Comparison of ENCODE assay signal across 17 cellular contexts in the genomic region with DNA sequence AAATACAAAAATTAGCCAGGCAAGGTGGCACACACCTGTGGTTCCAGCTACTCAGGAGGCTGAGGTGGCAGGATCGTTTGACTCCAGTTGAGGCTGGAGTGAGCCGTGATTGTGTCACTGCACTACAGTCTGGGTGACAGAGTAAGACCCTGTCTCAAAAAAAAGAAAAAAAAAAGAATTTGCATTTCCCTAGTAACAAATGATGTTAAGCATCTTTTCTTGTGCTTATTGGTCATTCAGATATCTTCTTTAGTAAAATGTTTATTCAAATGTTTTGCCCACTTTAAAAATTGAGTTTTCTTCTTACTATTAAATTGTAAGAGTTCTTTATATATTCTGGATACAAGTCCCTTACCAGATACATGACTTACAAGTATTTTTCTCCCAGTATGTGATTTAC. TPM values are rescaled to one million over a fixed set of nuclear protein-coding genes. Genes with fewer than 3 reads are reported as not detected.
DNase-seq lines count a peak whose midpoint lies in the region; FAIRE-seq and TF ChIP-seq lines count a peak whose summit lies in the region.
"Had no signal": no experiment of that assay in that cellular context is flagged by ENCODE, and none has a peak within 500 bp of the region (broad histone marks: within the 10 kb centered on the region; RNA-seq: fewer than 3 reads in every experiment).

No MANE protein-coding gene starts in this region.

- no peak overlapping the region for H3K4me3 Mint-ChIP-seq in neural progenitor cell
- H3K4me3 Mint-ChIP-seq: T-helper 1 cell treated with Interleukin-12 subunit alpha and Interleukin-12 subunit beta and Interleukin-4 antibody, amounts not matched to agents 30 μg/mL and 1 μg/mL, for 36 hours had no signal

- TF ChIP-seq EP300 in H1 (IDR thresholded peaks at IDR 0.05; ENCODE audit: borderline replicate concordance in 1 of 2, low read depth in 2 of 2, low read length in 2 of 2) = no peak

- FAIRE-seq in A204.1 (lab: Jason Lieb, UNC) (peak; percentile 14), G401.6 (lab: Jason Lieb, UNC) (peak; percentile 31), H1 (lab: Jason Lieb, UNC) (no peak)
- FAIRE-seq: HTR-8/SVneo had no signal

- H3K79me1 ChIP-seq in H1 (ENCODE audit: low read depth, low read length) = no peaks in the 10 kb centered on the region

- DNase-seq in H1 (ENCODE audit: low read depth in 1 of 2, low spot score in 2 of 2) (no peak), GM13977 (ENCODE audit: low spot score) (no peak), neural progenitor cell (ENCODE audit: low spot score) (no peak), NCI-H1092 (lab: John Stamatoyannopoulos, UW) (no peak), NCI-H510A (lab: John Stamatoyannopoulos, UW) (no peak)
- DNase-seq: Caco-2, DMS153, EL, HCEC 1CT, NCI-H1048, NCI-H1694 treated with DMSO at 0.1 percent for 48 hours had no signal

- in situ Hi-C loops in GM13977 (cut with MboI; ENCODE audit: low pct_unique_long_range_greater_than_20kb, low sequenced_read_pairs, unreplicated experiment) = no loop called here

- no peak overlapping the region for H2AK5ac ChIP-seq in H1 (ENCODE audit: low read depth, low read length)

- H3K79me2 ChIP-seq in OCI-LY3 (ENCODE audit: low read length) (no peaks in the 10 kb centered on the region), H1 (ENCODE audit: control insufficient read depth in 1 of 2, insufficient read depth in 2 of 2, low read length in 2 of 2) (no peaks in the 10 kb centered on the region), neural progenitor cell (ENCODE audit: low read depth) (no peaks in the 10 kb centered on the region)

- H2BK5ac ChIP-seq in H1 (ENCODE audit: low read depth, low read length) = no peak overlapping the region

- H3K56ac ChIP-seq in H1 (replicated peaks; ENCODE audit: insufficient read length, low read depth, low read length) = no peak overlapping the region

- no peaks in the 10 kb centered on the region for H3F3A ChIP-seq in neural progenitor cell (ENCODE audit: low read depth)

- no peak overlapping the region for H3K14ac ChIP-seq in H1 (ENCODE audit: insufficient read length)

- no peak overlapping the region for H3K27ac Mint-ChIP-seq in neural progenitor cell
- H3K27ac Mint-ChIP-seq: T-helper 1 cell treated with Interleukin-12 subunit alpha and Interleukin-12 subunit beta and Interleukin-4 antibody, amounts not matched to agents 30 μg/mL and 1 μg/mL, for 36 hours had no signal

- peaks cover 3% of the 10 kb centered on the region for H3K9me3 Mint-ChIP-seq in neural progenitor cell
- H3K9me3 Mint-ChIP-seq: T-helper 1 cell treated with Interleukin-12 subunit alpha and Interleukin-12 subunit beta and Interleukin-4 antibody, amounts not matched to agents 30 μg/mL and 1 μg/mL, for 36 hours had no signal

- POLR2A ChIA-PET in H1 (lab: Charles Lee; ENCODE audit: partially characterized antibody) = no interaction called here

- no peaks in the 10 kb centered on the region for H3K4me1 Mint-ChIP-seq in neural progenitor cell

- no peak for TF ChIP-seq CTCF in OCI-LY3 (IDR thresholded peaks at IDR 0.05; ENCODE audit: low read depth, low read length)
- no peak for TF ChIP-seq CTCF in H1 (IDR thresholded peaks at IDR 0.05; ENCODE audit: control extremely low read depth in 1 of 3, insufficient read depth in 1 of 3, low read depth in 1 of 3, low read length in 3 of 3)
- TF ChIP-seq CTCF in GM13977 (IDR thresholded peaks at IDR 0.05; ENCODE audit: extremely low read depth, insufficient read depth, missing control alignments) = no peak
- no peak for TF ChIP-seq CTCF in neural progenitor cell (IDR thresholded peaks at IDR 0.05)

- H3K23ac ChIP-seq in H1 (ENCODE audit: insufficient read length) = no peak overlapping the region

- no peak overlapping the region for H2BK120ac ChIP-seq in H1 (replicated peaks; ENCODE audit: low read depth, low read length)

- H3K9me3 ChIP-seq in OCI-LY3 (ENCODE audit: insufficient read depth, low read length) (peaks cover 12% of the 10 kb centered on the region; the same call in 1 of the 2 replicates), H1 (ENCODE audit: insufficient read depth in 2 of 2, low read depth in 1 of 2, low read length in 1 of 2) (no peaks in the 10 kb centered on the region), neural progenitor cell (ENCODE audit: low read depth) (peaks cover 3% of the 10 kb centered on the region)
- H3K9me3 ChIP-seq: Caco-2 had no signal

- H2BK12ac ChIP-seq in H1 (ENCODE audit: low read depth, low read length) = no peak overlapping the region

- no peak overlapping the region for H3K4me3 ChIP-seq in OCI-LY3 (ENCODE audit: low read length)
- no peak overlapping the region for H3K4me3 ChIP-seq in H1 (ENCODE audit: extremely low read depth in 1 of 4, insufficient read depth in 2 of 4, low read depth in 3 of 4, low read length in 4 of 4)
- H3K4me3 ChIP-seq in neural progenitor cell = no peak overlapping the region

- H3K36me3 ChIP-seq in OCI-LY3 (replicated peaks; ENCODE audit: low read depth, low read length) (peaks cover 14% of the 10 kb centered on the region), H1 (ENCODE audit: control insufficient read depth in 2 of 4, insufficient read depth in 4 of 4, low read length in 3 of 4) (no peaks in the 10 kb centered on the region), neural progenitor cell (no peaks in the 10 kb centered on the region)

- H2AFZ ChIP-seq in OCI-LY3 (ENCODE audit: low read depth, low read length) (no peak overlapping the region), H1 (ENCODE audit: low read length) (no peak overlapping the region), neural progenitor cell (replicated peaks) (no peak overlapping the region)

- H3K4ac ChIP-seq in H1 (replicated peaks; ENCODE audit: insufficient read length, low read depth, low read length) = no peak overlapping the region

- H4K91ac ChIP-seq in H1 (replicated peaks; ENCODE audit: insufficient read length, low read length) = no peak overlapping the region

- no peak overlapping the region for H3K18ac ChIP-seq in H1 (ENCODE audit: extremely low read depth, low read length)

- H3K27me3 ChIP-seq in OCI-LY3 (ENCODE audit: low read depth, low read length) (no peaks in the 10 kb centered on the region), H1 (replicated peaks in 1 of 4; ENCODE audit: control insufficient read depth in 3 of 4, extremely low read depth in 1 of 4, insufficient read depth in 3 of 4, low read length in 3 of 4) (no peaks in the 10 kb centered on the region), neural progenitor cell (no peaks in the 10 kb centered on the region)

- no peak for TF ChIP-seq RAD21 in H1 (IDR thresholded peaks at IDR 0.05 in 1 of 2, conservative IDR thresholded peaks at IDR 0.05 in 1 of 2; ENCODE audit: low read depth in 2 of 2, low read length in 2 of 2)

- H2BK20ac ChIP-seq in H1 (ENCODE audit: low read length) = no peak overlapping the region

- H3K36me3 Mint-ChIP-seq in neural progenitor cell = no peaks in the 10 kb centered on the region

- H3K4me2 ChIP-seq in OCI-LY3 (ENCODE audit: low read length) (peak overlapping the region; percentile 54), H1 (ENCODE audit: insufficient read depth in 1 of 2, low read depth in 2 of 2, low read length in 2 of 2) (no peak overlapping the region), neural progenitor cell (no peak overlapping the region)

- peaks cover 56% of the 10 kb centered on the region for H3K4me1 ChIP-seq in OCI-LY3 (ENCODE audit: low read length)
- peaks cover 0 to 2% (median 0%) of the 10 kb centered on the region in 4 experiments; a peak in 1 of 7 replicates for H3K4me1 ChIP-seq in H1 (replicated peaks in 1 of 4; ENCODE audit: control insufficient read depth in 3 of 4, insufficient read depth in 4 of 4, low read length in 3 of 4)
- H3K4me1 ChIP-seq in neural progenitor cell = no peaks in the 10 kb centered on the region
- H3K4me1 ChIP-seq: Caco-2 had no signal

- CTCF ChIA-PET in H1 (lab: Charles Lee; ENCODE audit: partially characterized antibody) = no interaction called here

- H4K5ac ChIP-seq in H1 (ENCODE audit: insufficient read length, low read depth, low read length) = no peak overlapping the region

- no peak overlapping the region for H2BK15ac ChIP-seq in H1 (ENCODE audit: low read length)

- H3K23me2 ChIP-seq in H1 (ENCODE audit: low read depth, low read length) = no peaks in the 10 kb centered on the region

- H4K8ac ChIP-seq in H1 (ENCODE audit: extremely low read depth, insufficient read depth, low read length) = no peak overlapping the region; the same call in 1 of the 2 replicates

- 95% methylated on average over 2 of the region's 2 CpGs; no CpG with 5 or more reads in 1 of the 2 experiments for WGBS in H1 (ENCODE audit: extremely low coverage in 1 of 2, insufficient coverage in 1 of 2, insufficient read length in 1 of 2, insufficient replicate concordance in 2 of 2, low coverage in 1 of 2, low lambda C conversion rate in 2 of 2, missing lambda C conversion rate in 1 of 2), 2 experiments

- TF ChIP-seq POLR2A in H1 (IDR thresholded peaks at IDR 0.05; ENCODE audit: control extremely low read depth in 1 of 2, low read depth in 2 of 2, low read length in 2 of 2) = no peak

- H3K9ac ChIP-seq in OCI-LY3 (ENCODE audit: low read length) = peak overlapping the region; percentile 30
- H3K9ac ChIP-seq in H1 (replicated peaks in 1 of 4; ENCODE audit: extremely low read depth in 1 of 4, low read depth in 3 of 4, low read length in 3 of 4) = no peak overlapping the region
- no peak overlapping the region for H3K9ac ChIP-seq in neural progenitor cell

- H3K27ac ChIP-seq in OCI-LY3 (ENCODE audit: low read length) (peak overlapping the region; percentile 93), H1 (ENCODE audit: low read depth, low read length) (no peak overlapping the region), neural progenitor cell (no peak overlapping the region)
- H3K27ac ChIP-seq: HL-60 had no signal

- H4K20me1 ChIP-seq in OCI-LY3 (ENCODE audit: insufficient read depth, low read length) (no peaks in the 10 kb centered on the region), H1 (replicated peaks in 1 of 2; ENCODE audit: control insufficient read depth in 1 of 2, insufficient read depth in 2 of 2, low read length in 2 of 2) (no peaks in the 10 kb centered on the region), neural progenitor cell (ENCODE audit: low read depth) (no peaks in the 10 kb centered on the region)

- peaks cover 4% of the 10 kb centered on the region for H3K27me3 Mint-ChIP-seq in neural progenitor cell (ENCODE audit: insufficient read depth, low read depth)

TF ChIP-seq in H1, 55 proteins besides CTCF, POLR2A, EP300 and RAD21:
- peak; percentile 43 for TF ChIP-seq RFX5 (IDR thresholded peaks at IDR 0.05; ENCODE audit: borderline replicate concordance, low read depth, low read length)
- TF ChIP-seq BRCA1 (IDR thresholded peaks at IDR 0.05; ENCODE audit: low read depth, low read length) = no peak

RNA-seq across cellular contexts. Expression of a gene that starts 48.7 kb away (rescaled TPM):
- total RNA-seq in H1 (2021; fragmentation: NEBNext Ultra II Directional; extraction: Animal tissue kit (Norgen Biotek cat#: 25700)) = 24.5 TPM in 2 replicates
- polyA plus RNA-seq in H1 (2011; rRNA removed) = 7.2 and 7.6 TPM in 2 replicates
- 11.7 TPM for polyA plus RNA-seq in H1 (2011; cell fraction: cytosol; rRNA removed)
- 28.2 TPM for polyA plus RNA-seq in H1 (2011; cell fraction: nucleus; rRNA removed)
- polyA plus RNA-seq in H1 (2012, experiment 1 of 2) = 6.3 to 9.7 TPM (median 9.1 TPM) in 4 replicates
- polyA plus RNA-seq in H1 (2012, experiment 2 of 2) = 0.87 TPM
- 14.6 TPM for polyA plus RNA-seq in H1 (2013, experiment 1 of 2)
- 13.6 TPM for polyA plus RNA-seq in H1 (2013, experiment 2 of 2)
- polyA minus RNA-seq in H1 (2011; rRNA and poly(A)+ RNA removed) = 28.3 and 29.0 TPM in 2 replicates
- 11.5 TPM for polyA minus RNA-seq in H1 (2011; cell fraction: cytosol; rRNA and poly(A)+ RNA removed)
- polyA minus RNA-seq in H1 (2011; cell fraction: nucleus; rRNA and poly(A)+ RNA removed) = 77.8 TPM
- total RNA-seq in neural progenitor cell (ENCODE audit: low replicate concordance) = 14.7 and 19.7 TPM in 2 replicates
